Comparison of ENCODE assay signal across 12 cellular contexts in the genomic region with DNA sequence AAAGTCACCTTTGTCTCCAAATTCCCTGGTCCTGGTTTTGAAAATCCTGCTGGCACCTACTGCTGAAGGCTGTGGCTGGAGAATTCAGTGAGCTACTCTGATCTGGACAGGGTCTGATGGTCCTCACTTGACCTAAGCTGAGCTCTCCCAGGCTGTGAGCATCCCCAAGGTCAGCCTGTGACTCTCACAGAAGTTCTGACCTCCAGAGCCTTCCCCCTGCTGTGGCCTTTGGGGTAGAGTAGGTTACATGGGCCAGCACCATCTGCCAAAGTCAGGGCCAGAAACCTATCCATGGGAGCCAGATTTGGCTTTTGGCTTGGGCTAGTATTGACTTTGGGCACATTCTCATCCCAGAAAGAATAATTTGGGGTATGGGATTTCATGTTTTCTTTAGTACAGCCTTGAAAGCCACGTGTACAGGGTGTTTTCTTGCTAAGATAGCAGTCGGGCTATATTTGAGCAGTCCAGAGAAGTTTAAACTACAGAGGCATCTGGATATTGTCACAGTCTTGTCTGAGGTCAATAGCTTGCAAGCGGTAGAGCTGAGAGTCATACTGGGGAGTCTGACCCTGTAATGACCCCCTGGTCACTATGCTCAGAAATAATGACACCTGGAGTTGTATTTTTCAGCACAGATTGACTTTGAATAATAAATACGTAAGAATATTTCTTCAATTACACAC. TPM values are rescaled to one million over a fixed set of nuclear protein-coding genes. Genes with fewer than 3 reads are reported as not detected.
DNase-seq lines count a peak whose midpoint lies in the region; ATAC-seq and TF ChIP-seq lines count a peak whose summit lies in the region.
"Had no signal": no experiment of that assay in that cellular context is flagged by ENCODE, and none has a peak within 500 bp of the region (broad histone marks: within the 10 kb centered on the region; RNA-seq: fewer than 3 reads in every experiment).

No MANE protein-coding gene starts in this region.

- H3K27me3 ChIP-seq in OCI-LY3 (ENCODE audit: low read depth, low read length) = no peaks in the 10 kb centered on the region
- no peaks in the 10 kb centered on the region for H3K27me3 ChIP-seq in left ventricle myocardium inferior (ENCODE audit: low read depth)
- no peaks in the 10 kb centered on the region for H3K27me3 ChIP-seq in sigmoid colon

- peaks cover 23% of the 10 kb centered on the region for H3K36me3 ChIP-seq in OCI-LY3 (replicated peaks; ENCODE audit: low read depth, low read length)
- peaks cover 9% of the 10 kb centered on the region for H3K36me3 ChIP-seq in left ventricle myocardium inferior
- H3K36me3 ChIP-seq in sigmoid colon = peaks cover 0 to 1% (median 0%) of the 10 kb centered on the region in 4 donors

- H3K9ac ChIP-seq in OCI-LY3 (ENCODE audit: low read length) = peak overlapping the region; percentile 26; the same call in 1 of the 2 replicates

- intact Hi-C loops in left ventricle myocardium inferior (cut with micrococcal nuclease) (no loop called here), sigmoid colon (cut with DNase I) (no loop called here)

- in situ Hi-C loops in KBM-7 (cut with MboI; ENCODE audit: low pct_unique_long_range_greater_than_20kb, low sequenced_read_pairs) = no loop called here

- TF ChIP-seq CTCF in OCI-LY3 (IDR thresholded peaks at IDR 0.05; ENCODE audit: low read depth, low read length) (no peak), left ventricle myocardium inferior (IDR thresholded peaks at IDR 0.05; ENCODE audit: borderline replicate concordance) (no peak), sigmoid colon (IDR thresholded peaks at IDR 0.05) (no peak)

- ATAC-seq in GM18511 (IDR thresholded peaks at IDR 0.05; ENCODE audit: unreplicated experiment) (peak; percentile 23), HG03039 (IDR thresholded peaks at IDR 0.05; ENCODE audit: unreplicated experiment) (no peak)
- ATAC-seq: activated T-helper 17 cell treated with anti-CD3 and anti-CD28 coated beads, Interleukin-2, amount 50 U/mL, for 72 hours had no signal

- no peak overlapping the region for H2AFZ ChIP-seq in OCI-LY3 (ENCODE audit: low read depth, low read length)

- TF ChIP-seq POLR2A in sigmoid colon (IDR thresholded peaks at IDR 0.05) = no peak

- peaks cover 21% of the 10 kb centered on the region for H3K4me1 ChIP-seq in OCI-LY3 (ENCODE audit: low read length)
- peaks cover 44% of the 10 kb centered on the region for H3K4me1 ChIP-seq in left ventricle myocardium inferior
- H3K4me1 ChIP-seq in sigmoid colon = peaks cover 5 to 40% (median 27%) of the 10 kb centered on the region in 4 donors

- peak overlapping the region; percentile 25 for H3K4me2 ChIP-seq in OCI-LY3 (ENCODE audit: low read length)

- TF ChIP-seq EP300 in sigmoid colon (IDR thresholded peaks at IDR 0.05) = no peak

- WGBS in sigmoid colon, 2 donors = 74 to 88% methylated on average over 4 of the region's 4 CpGs

- H3K79me2 ChIP-seq in OCI-LY3 (ENCODE audit: low read length) = no peaks in the 10 kb centered on the region

- H3K9me3 ChIP-seq in OCI-LY3 (ENCODE audit: insufficient read depth, low read length) = 0 out of 2 replicates have a peak, but pooled peaks cover 4% of the 10 kb centered on the region
- H3K9me3 ChIP-seq in left ventricle myocardium inferior (replicated peaks) = no peaks in the 10 kb centered on the region
- no peaks in the 10 kb centered on the region for H3K9me3 ChIP-seq in sigmoid colon

- no peaks in the 10 kb centered on the region for H4K20me1 ChIP-seq in OCI-LY3 (ENCODE audit: insufficient read depth, low read length)

- peak overlapping the region; percentile 79 for H3K27ac ChIP-seq in OCI-LY3 (ENCODE audit: low read length)
- H3K27ac ChIP-seq in left ventricle myocardium inferior (replicated peaks) = peak overlapping the region; percentile 64
- H3K27ac ChIP-seq in sigmoid colon = peak overlapping the region; percentile 55 to 83 (median 77)

- no peak for DNase-seq in left ventricle myocardium inferior
- DNase-seq in sigmoid colon = no peak
- no peak for DNase-seq in NCI-H1092 (lab: John Stamatoyannopoulos, UW)
- no peak for DNase-seq in KBM-7
- no peak for DNase-seq in T-helper 2 cell
- DNase-seq: Calu3, NCI-H1436 had no signal

- H3K4me3 ChIP-seq in OCI-LY3 (ENCODE audit: low read length) (no peak overlapping the region), left ventricle myocardium inferior (no peak overlapping the region), sigmoid colon (no peak overlapping the region)

RNA-seq across cellular contexts. Expression of a gene that starts 6.2 kb away (rescaled TPM):
- total RNA-seq in left ventricle myocardium inferior (not detected), sigmoid colon (not detected)
- not detected for polyA plus RNA-seq in sigmoid colon
- total RNA-seq: activated T-helper 17 cell treated with anti-CD3 and anti-CD28 coated beads, Interleukin-2, amount 50 U/mL, for 72 hours; Calu3; posterior vena cava had no signal

RNA-seq across cellular contexts. Expression of a gene that starts 8.6 kb away (rescaled TPM):
- 65.8 TPM for total RNA-seq in left ventricle myocardium inferior
- 100 to 1,000 TPM in 2 of 4 donors, 10 to 100 TPM in 2; 70.3 to 112 (median 93.6) TPM for total RNA-seq in sigmoid colon
- polyA plus RNA-seq in sigmoid colon = 100 to 1,000 TPM; 214 to 287 (median 231) TPM

RNA-seq across cellular contexts. Expression of a gene that starts 39.1 kb away (rescaled TPM):
- total RNA-seq in left ventricle myocardium inferior (79.7 TPM), sigmoid colon (10 to 100 TPM; 23.9 to 60.9 (median 35.2) TPM)
- 10 to 100 TPM; 10.2 to 26.7 (median 11.8) TPM for polyA plus RNA-seq in sigmoid colon

RNA-seq across cellular contexts. Expression of a gene that starts 58.6 kb away (rescaled TPM):
- total RNA-seq in left ventricle myocardium inferior (0.99 TPM), sigmoid colon (1 to 10 TPM in 2 of 4 donors, under 1 TPM in 1, not detected in 1; 0.14 to 3.9 (median 1.4) TPM)
- polyA plus RNA-seq in sigmoid colon = 100 to 1,000 TPM in 1 of 3 donors, 10 to 100 TPM in 2; 88.3 to 353 (median 90.4) TPM
